Comparison of ENCODE assay signal across 1 cellular context in genomic region chr11:44531116-44531504, GRCh38.
A peak's percentile ranks its signal among the peaks of the same experiment; 100 is the strongest.
TF ChIP-seq lines count a peak whose summit lies in the region.

No MANE protein-coding gene starts in this region.

TF ChIP-seq in K562, 482 proteins besides CTCF, POLR2A, EP300 and RAD21 (continued from another document and continues in another):
- TF ChIP-seq ETS1 (conservative IDR thresholded peaks at IDR 0.05; ENCODE audit: control insufficient read depth, low read depth, low read length) (peak; percentile 70; the same call in 1 of the 2 replicates), SPI1 (IDR thresholded peaks at IDR 0.05; ENCODE audit: borderline replicate concordance, low read depth, low read length) (no peak), ARHGAP35 (IDR thresholded peaks at IDR 0.05; ENCODE audit: partially characterized antibody) (no peak), MBD2 (IDR thresholded peaks at IDR 0.05; ENCODE audit: borderline replicate concordance, low read depth) (peak; percentile 62; the same call in 1 of the 2 replicates), ZNF408 (CRISPR knock-in tag; IDR thresholded peaks at IDR 0.05; ENCODE audit: low read depth) (no peak), HCFC1 (IDR thresholded peaks at IDR 0.05; ENCODE audit: low read depth, low read length) (no peak), ZNF3 (CRISPR knock-in tag; IDR thresholded peaks at IDR 0.05) (no peak), TCF7L2 (IDR thresholded peaks at IDR 0.05; ENCODE audit: low read depth, low read length) (no peak), SMARCA4 (IDR thresholded peaks at IDR 0.05) (peak; percentile 47), TSHZ1 (CRISPR knock-in tag; IDR thresholded peaks at IDR 0.05) (peak; percentile 53), HOXB6 (CRISPR knock-in tag; IDR thresholded peaks at IDR 0.05; ENCODE audit: borderline replicate concordance) (no peak), HDAC3 (IDR thresholded peaks at IDR 0.05; ENCODE audit: borderline replicate concordance, partially characterized antibody) (no peak), ETV5 (CRISPR knock-in tag; IDR thresholded peaks at IDR 0.05; ENCODE audit: low read depth) (no peak), HNRNPLL (IDR thresholded peaks at IDR 0.05; ENCODE audit: low read depth, low read length, poor library complexity, severe bottlenecking) (no peak), FOXP1 (CRISPR knock-in tag; IDR thresholded peaks at IDR 0.05) (no peak), ZFP1 (CRISPR knock-in tag; IDR thresholded peaks at IDR 0.05) (no peak), KDM4B (IDR thresholded peaks at IDR 0.05; ENCODE audit: borderline replicate concordance in 2 of 2, low read depth in 1 of 2) (peak in 1 of 2 experiments; percentile 48; a peak in 1 of 4 replicates), KAT7 (CRISPR knock-in tag; IDR thresholded peaks at IDR 0.05; ENCODE audit: borderline replicate concordance) (no peak), RBM39 (optimal IDR thresholded peaks at IDR 0.05; ENCODE audit: low read depth, low read length) (no peak), KAT2B (IDR thresholded peaks at IDR 0.05; ENCODE audit: low read depth, low read length) (no peak), SOX6 (IDR thresholded peaks at IDR 0.05) (peak; percentile 68), ARID3A (IDR thresholded peaks at IDR 0.05; ENCODE audit: borderline replicate concordance, low read depth, low read length) (no peak), STAT5A (IDR thresholded peaks at IDR 0.05; ENCODE audit: borderline replicate concordance, low read length) (peak; percentile 74), FOXA1 (IDR thresholded peaks at IDR 0.05; ENCODE audit: borderline replicate concordance) (no peak), POLR3A (IDR thresholded peaks at IDR 0.05; ENCODE audit: borderline replicate concordance, extremely low read depth, insufficient read depth, insufficient read length) (no peak), CBX2 (IDR thresholded peaks at IDR 0.05; ENCODE audit: insufficient read depth, low read length, poor library complexity, severe bottlenecking) (no peak), ESRRA (IDR thresholded peaks at IDR 0.05; ENCODE audit: borderline replicate concordance, low read depth) (no peak), NCOR1 (IDR thresholded peaks at IDR 0.05) (peak; percentile 86), THAP7 (CRISPR knock-in tag; IDR thresholded peaks at IDR 0.05) (no peak), HOMEZ (CRISPR knock-in tag; IDR thresholded peaks at IDR 0.05) (no peak), ZNF75A (CRISPR knock-in tag; IDR thresholded peaks at IDR 0.05) (no peak), ZNF436 (CRISPR knock-in tag; IDR thresholded peaks at IDR 0.05) (no peak), ZNF764 (CRISPR knock-in tag; IDR thresholded peaks at IDR 0.05; ENCODE audit: low read depth) (no peak), KLF16 (IDR thresholded peaks at IDR 0.05) (peak; percentile 93), RFX7 (CRISPR knock-in tag; IDR thresholded peaks at IDR 0.05) (no peak), RERE (CRISPR knock-in tag; IDR thresholded peaks at IDR 0.05; ENCODE audit: borderline replicate concordance) (no peak), GATAD2A (IDR thresholded peaks at IDR 0.05) (no peak), ZNF551 (CRISPR knock-in tag; IDR thresholded peaks at IDR 0.05) (no peak), ZNF766 (CRISPR knock-in tag; conservative IDR thresholded peaks at IDR 0.05) (peak; percentile 92; the same call in 1 of the 2 replicates), POLR2AphosphoS5 (IDR thresholded peaks at IDR 0.05; ENCODE audit: control insufficient read depth, insufficient read depth, low read depth, low read length) (peak; percentile 92), U2AF2 (optimal IDR thresholded peaks at IDR 0.05; ENCODE audit: low read depth, low read length) (no peak), ILK (tag; IDR thresholded peaks at IDR 0.05; ENCODE audit: borderline replicate concordance, low read depth) (no peak), KLF10 (CRISPR knock-in tag; IDR thresholded peaks at IDR 0.05) (no peak), HIVEP1 (CRISPR knock-in tag; IDR thresholded peaks at IDR 0.05) (no peak), SMARCA5 (IDR thresholded peaks at IDR 0.05) (peak; percentile 36; the same call in 1 of the 2 replicates), KDM1A (IDR thresholded peaks at IDR 0.05) (no peak), BRD4 (IDR thresholded peaks at IDR 0.05) (peak; percentile 65; the same call in 1 of the 2 replicates), ATF2 (CRISPR knock-in tag; IDR thresholded peaks at IDR 0.05) (no peak), TEAD2 (tag; IDR thresholded peaks at IDR 0.05) (no peak; the same call in 1 of the 2 replicates), SMAD2 (IDR thresholded peaks at IDR 0.05; ENCODE audit: low read depth, low read length) (no peak), SMARCE1 (IDR thresholded peaks at IDR 0.05) (peak; percentile 44; the same call in 1 of the 2 replicates), BRD9 (IDR thresholded peaks at IDR 0.05; ENCODE audit: low read depth, partially characterized antibody) (peak; percentile 52), KLF13 (tag; IDR thresholded peaks at IDR 0.05; ENCODE audit: borderline replicate concordance, low read depth) (no peak), ATF1 (CRISPR knock-in tag; IDR thresholded peaks at IDR 0.05) (no peak), ATF1 (tag; IDR thresholded peaks at IDR 0.05) (no peak), POLR3G (IDR thresholded peaks at IDR 0.05; ENCODE audit: extremely low read depth, insufficient read length, insufficient replicate concordance) (no peak), MBD1 (CRISPR knock-in tag; IDR thresholded peaks at IDR 0.05) (no peak)
